ENCODE assay signal across 1 cellular context in the genomic region with DNA sequence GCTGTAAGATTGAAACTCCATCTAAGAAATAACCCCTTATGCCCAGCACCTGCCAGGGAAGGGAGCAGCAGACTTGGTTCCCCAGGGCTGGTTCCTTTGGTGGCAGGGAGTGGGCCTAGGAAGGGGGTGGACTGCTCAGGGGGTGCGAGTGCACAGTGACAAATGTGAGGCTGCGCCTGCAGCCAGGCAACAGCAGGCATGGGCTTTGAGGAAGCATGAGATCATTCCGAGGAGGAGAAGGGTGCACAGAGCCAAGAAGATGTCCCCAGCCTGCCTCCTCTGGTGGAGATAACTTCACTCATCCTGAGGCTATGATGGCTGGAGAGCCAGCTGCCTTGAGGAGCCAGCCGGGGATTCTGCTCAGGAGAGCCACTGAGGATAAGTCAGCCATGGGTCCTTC.
TF ChIP-seq lines count a peak whose summit lies in the region.

No MANE protein-coding gene starts in this region.

TF ChIP-seq in IMR-90, 13 proteins besides CTCF, POLR2A, EP300 and RAD21 (continued from another document):
- no peak for TF ChIP-seq RCOR1 (IDR thresholded peaks at IDR 0.05; ENCODE audit: insufficient replicate concordance, low read length)
